ENCODE assay signal across 1 cellular context in the genomic region with DNA sequence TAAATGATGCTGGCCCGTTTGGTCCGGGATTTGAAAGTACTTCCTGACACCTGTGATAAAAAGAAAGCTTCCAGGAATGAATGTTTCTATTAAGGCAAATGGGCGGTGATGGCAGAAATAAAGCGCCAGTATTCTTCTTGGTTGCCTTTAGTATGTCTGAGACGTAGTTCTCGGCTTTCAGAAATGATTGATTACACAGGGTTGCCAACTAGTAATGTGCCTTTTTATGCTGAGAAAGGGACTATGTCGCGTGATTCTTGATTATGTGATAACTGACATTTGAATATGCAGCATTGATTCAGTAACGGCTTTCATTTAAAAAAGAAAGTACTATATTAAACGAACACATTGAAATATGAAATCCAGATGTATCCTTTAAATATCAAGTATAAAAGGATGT.
TF ChIP-seq lines count a peak whose summit lies in the region.

No MANE protein-coding gene starts in this region.

TF ChIP-seq in neural cell, 6 proteins besides CTCF, POLR2A, EP300 and RAD21 (continued from another document):
- TF ChIP-seq, protein P1, sequence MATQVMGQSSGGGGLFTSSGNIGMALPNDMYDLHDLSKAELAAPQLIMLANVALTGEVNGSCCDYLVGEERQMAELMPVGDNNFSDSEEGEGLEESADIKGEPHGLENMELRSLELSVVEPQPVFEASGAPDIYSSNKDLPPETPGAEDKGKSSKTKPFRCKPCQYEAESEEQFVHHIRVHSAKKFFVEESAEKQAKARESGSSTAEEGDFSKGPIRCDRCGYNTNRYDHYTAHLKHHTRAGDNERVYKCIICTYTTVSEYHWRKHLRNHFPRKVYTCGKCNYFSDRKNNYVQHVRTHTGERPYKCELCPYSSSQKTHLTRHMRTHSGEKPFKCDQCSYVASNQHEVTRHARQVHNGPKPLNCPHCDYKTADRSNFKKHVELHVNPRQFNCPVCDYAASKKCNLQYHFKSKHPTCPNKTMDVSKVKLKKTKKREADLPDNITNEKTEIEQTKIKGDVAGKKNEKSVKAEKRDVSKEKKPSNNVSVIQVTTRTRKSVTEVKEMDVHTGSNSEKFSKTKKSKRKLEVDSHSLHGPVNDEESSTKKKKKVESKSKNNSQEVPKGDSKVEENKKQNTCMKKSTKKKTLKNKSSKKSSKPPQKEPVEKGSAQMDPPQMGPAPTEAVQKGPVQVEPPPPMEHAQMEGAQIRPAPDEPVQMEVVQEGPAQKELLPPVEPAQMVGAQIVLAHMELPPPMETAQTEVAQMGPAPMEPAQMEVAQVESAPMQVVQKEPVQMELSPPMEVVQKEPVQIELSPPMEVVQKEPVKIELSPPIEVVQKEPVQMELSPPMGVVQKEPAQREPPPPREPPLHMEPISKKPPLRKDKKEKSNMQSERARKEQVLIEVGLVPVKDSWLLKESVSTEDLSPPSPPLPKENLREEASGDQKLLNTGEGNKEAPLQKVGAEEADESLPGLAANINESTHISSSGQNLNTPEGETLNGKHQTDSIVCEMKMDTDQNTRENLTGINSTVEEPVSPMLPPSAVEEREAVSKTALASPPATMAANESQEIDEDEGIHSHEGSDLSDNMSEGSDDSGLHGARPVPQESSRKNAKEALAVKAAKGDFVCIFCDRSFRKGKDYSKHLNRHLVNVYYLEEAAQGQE (IDR thresholded peaks at IDR 0.05; ENCODE audit: borderline replicate concordance): peak; percentile 46
- no peak for TF ChIP-seq TAF1 (IDR thresholded peaks at IDR 0.05; ENCODE audit: low read depth)
- TF ChIP-seq POLR2AphosphoS5 (IDR thresholded peaks at IDR 0.05): no peak
- TF ChIP-seq SMC3 (conservative IDR thresholded peaks at IDR 0.05; ENCODE audit: poor library complexity): no peak
- no peak for TF ChIP-seq MXI1 (conservative IDR thresholded peaks at IDR 0.05; ENCODE audit: poor library complexity, severe bottlenecking)
